Comparison of ENCODE assay signal across 19 cellular contexts in the genomic region with DNA sequence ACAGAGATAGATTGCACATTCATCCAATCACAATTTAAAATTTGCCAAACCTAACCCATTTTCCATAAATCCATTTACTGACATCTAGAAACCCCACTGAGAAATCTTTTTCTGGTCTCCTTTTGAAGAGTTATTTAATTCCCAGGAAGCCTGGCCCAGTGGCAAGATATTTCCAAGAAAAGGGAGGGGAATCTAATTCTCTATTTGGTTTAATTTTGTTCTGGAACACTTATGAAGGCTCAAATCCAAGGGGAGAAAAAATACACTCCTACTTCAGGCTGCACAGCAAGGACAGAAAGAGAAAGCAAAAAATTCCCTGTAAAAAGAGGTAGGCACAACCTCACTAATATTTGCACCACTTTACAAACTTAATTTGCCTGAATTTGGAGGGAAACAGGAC.
DNase-seq lines count a peak whose midpoint lies in the region.
"Had no signal": no experiment of that assay in that cellular context is flagged by ENCODE, and none has a peak within 500 bp of the region (broad histone marks: within the 10 kb centered on the region; RNA-seq: fewer than 3 reads in every experiment).

No MANE protein-coding gene starts in this region.

- DNase-seq in cerebellar cortex (ENCODE audit: low spot score) = peak; percentile 64
- DNase-seq in medulla oblongata (ENCODE audit: extremely low spot score) = peak; percentile 19
- DNase-seq in superior temporal gyrus (ENCODE audit: extremely low spot score) = peak; percentile 44
- no peak for DNase-seq in SW 1271 (lab: John Stamatoyannopoulos, UW)
- DNase-seq in kidney glomerular epithelial cell (lab: John Stamatoyannopoulos, UW) = no peak
- DNase-seq in ACHN = no peak
- DNase-seq in COLO829 (ENCODE audit: low spot score) = no peak
- DNase-seq: 8988T; AML-193; CD4-positive, alpha-beta T cell; CD8-positive, alpha-beta T cell; COR-L47; DMS 273 treated with DMSO at 0.1 percent for 48 hours; DMS153; DMS53; DMS79; DND-41; EL; GF-D8 had no signal

- in situ Hi-C loops in ACHN (cut with HindIII; ENCODE audit: low pct_ligation_motif_present, low pct_unique_long_range_greater_than_20kb, low sequenced_read_pairs) = no loop called here

Comparison
In these comparisons a context has a peak if more than half of its experiments do, and no peak if none do; other contexts are left out.
1. DNase-seq: peak in cerebellar cortex (single experiment), medulla oblongata (single experiment) and superior temporal gyrus (single experiment); none in SW 1271 (0 of 2), kidney glomerular epithelial cell (single experiment), ACHN (single experiment) and COLO829 (single experiment).